Comparison of ENCODE assay signal across 15 cellular contexts in the genomic region with DNA sequence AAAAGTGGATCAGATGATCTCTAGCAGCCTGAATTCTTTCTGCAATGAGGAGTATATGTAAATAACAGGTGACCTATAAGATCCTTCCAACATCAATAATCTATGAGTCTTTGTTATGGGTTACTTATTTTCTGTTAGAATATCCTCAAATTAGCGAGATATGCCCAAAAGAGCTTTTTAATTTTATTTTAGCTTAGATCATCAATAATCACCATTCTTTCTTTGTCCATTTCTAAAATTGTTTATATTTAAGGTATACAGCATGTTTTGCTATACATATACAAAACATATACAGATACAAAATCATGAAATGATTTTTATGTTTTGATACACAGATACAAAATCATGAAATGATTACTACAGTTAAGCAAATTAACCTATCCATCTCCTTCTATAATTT. TPM values are rescaled to one million over a fixed set of nuclear protein-coding genes. Genes with fewer than 3 reads are reported as not detected.
DNase-seq lines count a peak whose midpoint lies in the region; ATAC-seq, FAIRE-seq and TF ChIP-seq lines count a peak whose summit lies in the region.
"Had no signal": no experiment of that assay in that cellular context is flagged by ENCODE, and none has a peak within 500 bp of the region (broad histone marks: within the 10 kb centered on the region; RNA-seq: fewer than 3 reads in every experiment).

No MANE protein-coding gene starts in this region.

- peaks cover 10% of the 10 kb centered on the region for H3K79me1 ChIP-seq in mesenchymal stem cell (replicated peaks; ENCODE audit: low read length, poor library complexity, severe bottlenecking)

- peak overlapping the region; percentile 53 for H3K27ac Mint-ChIP-seq in T-helper 17 cell
- H3K27ac Mint-ChIP-seq: CD4-positive, CD25-positive, alpha-beta regulatory T cell; H9 had no signal

- H3K4me1 Mint-ChIP-seq in T-helper 17 cell = peaks cover 41% of the 10 kb centered on the region

- H2BK15ac ChIP-seq in mesenchymal stem cell (ENCODE audit: low read depth, poor library complexity, severe bottlenecking) = no peak overlapping the region

- no peak for DNase-seq in D721Med (ENCODE audit: insufficient read length, low spot score)
- no peak for DNase-seq in GM19239 (ENCODE audit: insufficient read length, low spot score)
- DNase-seq in T-helper 17 cell = no peak
- no peak for DNase-seq in NCI-H82 (lab: John Stamatoyannopoulos, UW)
- DNase-seq in mesenchymal stem cell = no peak
- no peak for DNase-seq in left colon
- DNase-seq: CD4-positive, CD25-positive, alpha-beta regulatory T cell; DMS79; EL; GDM1; GOT3; H9 had no signal

- H3K36me3 Mint-ChIP-seq in T-helper 17 cell (ENCODE audit: low read depth) = peaks cover 2% of the 10 kb centered on the region

- no peaks in the 10 kb centered on the region for H3K27me3 ChIP-seq in mesenchymal stem cell (ENCODE audit: control insufficient read depth in 1 of 2, insufficient read depth in 1 of 2, low read length in 2 of 2)
- H3K27me3 ChIP-seq: BLaER1 treated with 17β-estradiol and CSF1 and Interleukin-3, amounts not matched to agents 10 nM and 100 nM had no signal

- no CpG with 5 or more reads among the region's 1 CpG for WGBS in mesenchymal stem cell

- no peak overlapping the region for H2AFZ ChIP-seq in mesenchymal stem cell (ENCODE audit: low read depth, low read length)

- no peak overlapping the region for H3K23ac ChIP-seq in mesenchymal stem cell (ENCODE audit: low read length in 2 of 2)

- H4K8ac ChIP-seq in mesenchymal stem cell (ENCODE audit: low read length) = no peak overlapping the region

- H3K9ac ChIP-seq in mesenchymal stem cell (ENCODE audit: low read length) = no peak overlapping the region
- H3K9ac ChIP-seq: BLaER1 treated with 17β-estradiol and CSF1 and Interleukin-3, amounts not matched to agents 10 nM and 100 nM had no signal

- no peaks in the 10 kb centered on the region for H3K27me3 Mint-ChIP-seq in T-helper 17 cell
- H3K27me3 Mint-ChIP-seq: CD4-positive, CD25-positive, alpha-beta regulatory T cell had no signal

- H3K4me2 ChIP-seq in mesenchymal stem cell (ENCODE audit: low read length, poor library complexity, severe bottlenecking) = no peak overlapping the region
- H3K4me2 ChIP-seq: BLaER1 treated with 17β-estradiol and CSF1 and Interleukin-3, amounts not matched to agents 10 nM and 100 nM had no signal

- H3K4me3 Mint-ChIP-seq in T-helper 17 cell = no peak overlapping the region
- H3K4me3 Mint-ChIP-seq: CD4-positive, CD25-positive, alpha-beta regulatory T cell; H9 had no signal

- no peak overlapping the region for H3K4me3 ChIP-seq in mesenchymal stem cell (ENCODE audit: insufficient read depth in 1 of 2, low read depth in 1 of 2, low read length in 2 of 2)
- H3K4me3 ChIP-seq: BLaER1 treated with 17β-estradiol and CSF1 and Interleukin-3, amounts not matched to agents 10 nM and 100 nM had no signal

- H2BK12ac ChIP-seq in mesenchymal stem cell (ENCODE audit: low read length in 2 of 2) = no peak overlapping the region

- H3K9me3 ChIP-seq in T-helper 17 cell (ENCODE audit: control insufficient read depth, low read length, poor library complexity, severe bottlenecking) = no peaks in the 10 kb centered on the region
- no peaks in the 10 kb centered on the region for H3K9me3 ChIP-seq in mesenchymal stem cell (ENCODE audit: control insufficient read depth, low read length)
- H3K9me3 ChIP-seq: BLaER1 treated with 17β-estradiol and CSF1 and Interleukin-3, amounts not matched to agents 10 nM and 100 nM had no signal

- no peak for ATAC-seq in T-helper 17 cell
- no peak for ATAC-seq in left colon

- no peak overlapping the region for H4K91ac ChIP-seq in mesenchymal stem cell (ENCODE audit: low read length)

- no peak overlapping the region for H2BK120ac ChIP-seq in mesenchymal stem cell (ENCODE audit: low read depth, low read length)

- H3K36me3 ChIP-seq in mesenchymal stem cell (ENCODE audit: control insufficient read depth in 1 of 2, insufficient read depth in 2 of 2, low read depth in 1 of 2, low read length in 2 of 2) = no peaks in the 10 kb centered on the region

- no peak overlapping the region for H2AK5ac ChIP-seq in mesenchymal stem cell (ENCODE audit: low read length, severe bottlenecking)

- intact Hi-C loops in left colon (cut with DNase I, micrococcal nuclease) = no loop called here

- no peak for TF ChIP-seq CTCF in D721Med (IDR thresholded peaks at IDR 0.05; ENCODE audit: insufficient read depth, missing control alignments)

- H2BK5ac ChIP-seq in mesenchymal stem cell (ENCODE audit: low read depth, low read length, poor library complexity, severe bottlenecking) = no peak overlapping the region

- no peak overlapping the region for H3K18ac ChIP-seq in mesenchymal stem cell (ENCODE audit: low read depth in 1 of 2, low read length in 2 of 2)

- H3K14ac ChIP-seq in mesenchymal stem cell (ENCODE audit: low read length in 2 of 2) = no peak overlapping the region

- no peaks in the 10 kb centered on the region for H3K4me1 ChIP-seq in mesenchymal stem cell (ENCODE audit: control insufficient read depth, insufficient read depth, low read depth, low read length)

- no peak overlapping the region for H3K4ac ChIP-seq in mesenchymal stem cell (ENCODE audit: low read depth in 1 of 2, low read length in 2 of 2)

- FAIRE-seq in D721Med (lab: Jason Lieb, UNC) = peak; percentile 29
- FAIRE-seq in GM19239 (lab: Jason Lieb, UNC) = peak; percentile 59
- FAIRE-seq: GM12892 had no signal

- H3K27ac ChIP-seq in mesenchymal stem cell (ENCODE audit: low read length, poor library complexity, severe bottlenecking) = no peak overlapping the region
- H3K27ac ChIP-seq: BLaER1 treated with 17β-estradiol and CSF1 and Interleukin-3, amounts not matched to agents 10 nM and 100 nM; HL-60 had no signal

RNA-seq across cellular contexts. Expression of gene RABGAP1L, which starts 11.8 kb away (rescaled TPM):
- total RNA-seq in T-helper 17 cell (100 to 1,000 TPM; 112 to 120 TPM), left colon (10 to 100 TPM; 67.8 to 70.4 TPM)
- polyA plus RNA-seq in mesenchymal stem cell (2013, experiment 1 of 2) = 14.2 TPM
- polyA plus RNA-seq in mesenchymal stem cell (2013, experiment 2 of 2) = 15.5 TPM
